16 cellular contexts compared by ENCODE assay signal in genomic region chr3:67302419-67302979, GRCh38.
DNase-seq lines count a peak whose midpoint lies in the region; ATAC-seq and TF ChIP-seq lines count a peak whose summit lies in the region.
"Had no signal": no experiment of that assay in that cellular context is flagged by ENCODE, and none has a peak within 500 bp of the region (broad histone marks: within the 10 kb centered on the region; RNA-seq: fewer than 3 reads in every experiment).

No MANE protein-coding gene starts in this region.

- H3K9me3 Mint-ChIP-seq in activated CD4-positive, alpha-beta T cell treated with anti-CD3 and anti-CD28 coated beads for 36 hours (ENCODE audit: low read depth): no peaks in the 10 kb centered on the region
- H3K9me3 Mint-ChIP-seq: H9 had no signal

- intact Hi-C loops in activated CD4-positive, alpha-beta T cell treated with anti-CD3 and anti-CD28 coated beads for 36 hours (cut with DNase I, micrococcal nuclease): no loop called here

- no peak for TF ChIP-seq CTCF in hepatocyte (IDR thresholded peaks at IDR 0.05; ENCODE audit: poor library complexity)
- TF ChIP-seq CTCF in neural cell (IDR thresholded peaks at IDR 0.05; ENCODE audit: poor library complexity, severe bottlenecking): no peak

- H4K20me1 ChIP-seq in hepatocyte (ENCODE audit: insufficient read depth, poor library complexity, severe bottlenecking) (no peaks in the 10 kb centered on the region), neural cell (ENCODE audit: insufficient read depth) (no peaks in the 10 kb centered on the region)
- H4K20me1 ChIP-seq: BLaER1 had no signal

- H3K27me3 ChIP-seq in hepatocyte (no peaks in the 10 kb centered on the region), neural cell (ENCODE audit: insufficient read depth, low read depth, low read length) (no peaks in the 10 kb centered on the region)
- H3K27me3 ChIP-seq: BLaER1 had no signal

- H3K9me2 ChIP-seq in hepatocyte (replicated peaks; ENCODE audit: insufficient read depth) (no peaks in the 10 kb centered on the region), neural cell (ENCODE audit: insufficient read depth, low read length) (no peaks in the 10 kb centered on the region)

- H3F3A ChIP-seq in neural cell (ENCODE audit: insufficient read depth, low read length, poor library complexity, severe bottlenecking): no peaks in the 10 kb centered on the region

- no peak overlapping the region for H3K9ac ChIP-seq in neural cell (ENCODE audit: low read length)
- H3K9ac ChIP-seq: BLaER1 had no signal

- no peaks in the 10 kb centered on the region for H3K4me1 ChIP-seq in hepatocyte (ENCODE audit: insufficient read depth)
- H3K4me1 ChIP-seq: A549, BLaER1 had no signal

- H2AFZ ChIP-seq in hepatocyte: no peak overlapping the region
- H2AFZ ChIP-seq in neural cell (ENCODE audit: low read depth, low read length): no peak overlapping the region

- no peak for ATAC-seq in HG03460 (IDR thresholded peaks at IDR 0.05; ENCODE audit: unreplicated experiment)
- no peak for ATAC-seq in activated CD4-positive, alpha-beta T cell treated with anti-CD3 and anti-CD28 coated beads for 36 hours
- ATAC-seq: A549, GM12878 had no signal

- TF ChIP-seq EP300 in neural cell (conservative IDR thresholded peaks at IDR 0.05; ENCODE audit: poor library complexity, severe bottlenecking): peak; percentile 47

- H3K4me2 ChIP-seq in hepatocyte (no peak overlapping the region), neural cell (ENCODE audit: low read length) (peak overlapping the region; percentile 17)
- H3K4me2 ChIP-seq: A549, BLaER1 had no signal

- H3K36me3 ChIP-seq in hepatocyte (replicated peaks; ENCODE audit: insufficient read depth, low read depth) (no peaks in the 10 kb centered on the region), neural cell (ENCODE audit: insufficient read depth, low read length) (no peaks in the 10 kb centered on the region)
- H3K36me3 ChIP-seq: BLaER1 had no signal

- no peaks in the 10 kb centered on the region for H3K27me3 Mint-ChIP-seq in activated CD4-positive, alpha-beta T cell treated with anti-CD3 and anti-CD28 coated beads for 36 hours

- POLR2A ChIA-PET in activated CD4-positive, alpha-beta T cell treated with anti-CD3 and anti-CD28 coated beads for 36 hours (lab: Charles Lee): no interaction called here

- DNase-seq in NCI-H748 (lab: John Stamatoyannopoulos, UW; ENCODE audit: unreplicated experiment) (peak; percentile 17), NCI-H748 treated with DMSO at 0.1 percent for 48 hours (lab: John Stamatoyannopoulos, UW) (no peak), hepatocyte (ENCODE audit: low spot score) (peak; percentile 23), NCI-H82 (lab: John Stamatoyannopoulos, UW) (no peak)
- no peak for DNase-seq in activated CD4-positive, alpha-beta T cell treated with anti-CD3 and anti-CD28 coated beads for 36 hours
- DNase-seq: Calu3; CD4-positive, alpha-beta memory T cell; DMS79 treated with DMSO at 0.1 percent for 48 hours; H9 had no signal

- no peaks in the 10 kb centered on the region for H3K36me3 Mint-ChIP-seq in activated CD4-positive, alpha-beta T cell treated with anti-CD3 and anti-CD28 coated beads for 36 hours (ENCODE audit: low read depth)
- H3K36me3 Mint-ChIP-seq: CD14-positive monocyte; CD4-positive, alpha-beta memory T cell had no signal

- no peak overlapping the region for H3K27ac Mint-ChIP-seq in activated CD4-positive, alpha-beta T cell treated with anti-CD3 and anti-CD28 coated beads for 36 hours
- H3K27ac Mint-ChIP-seq: CD14-positive monocyte; CD4-positive, alpha-beta memory T cell; H9 had no signal

- H3K4me1 Mint-ChIP-seq in activated CD4-positive, alpha-beta T cell treated with anti-CD3 and anti-CD28 coated beads for 36 hours: peaks cover 13% of the 10 kb centered on the region
- H3K4me1 Mint-ChIP-seq: CD14-positive monocyte; CD4-positive, alpha-beta memory T cell had no signal

- H3K4me3 Mint-ChIP-seq in activated CD4-positive, alpha-beta T cell treated with anti-CD3 and anti-CD28 coated beads for 36 hours: no peak overlapping the region
- H3K4me3 Mint-ChIP-seq: CD14-positive monocyte; CD4-positive, alpha-beta memory T cell; H9 had no signal

- no peak overlapping the region for H3K27ac ChIP-seq in hepatocyte
- H3K27ac ChIP-seq in neural cell (ENCODE audit: low read length): peak overlapping the region; percentile 19
- H3K27ac ChIP-seq: 22Rv1, A549, BLaER1 had no signal

- CTCF ChIA-PET in activated CD4-positive, alpha-beta T cell treated with anti-CD3 and anti-CD28 coated beads for 36 hours (lab: Charles Lee): no interaction called here

- H3K9me3 ChIP-seq in hepatocyte (ENCODE audit: low read depth): no peaks in the 10 kb centered on the region
- H3K9me3 ChIP-seq in neural cell (ENCODE audit: low read length): no peaks in the 10 kb centered on the region
- H3K9me3 ChIP-seq: A549, BLaER1 had no signal

- 51% methylated on average over 5 of the region's 5 CpGs for WGBS in hepatocyte (ENCODE audit: low lambda C conversion rate, missing lambda C conversion rate)

- H3K4me3 ChIP-seq in hepatocyte (no peak overlapping the region), neural cell (ENCODE audit: low read length) (no peak overlapping the region)
- H3K4me3 ChIP-seq: A549, BLaER1, GM12878 had no signal

- no peak for TF ChIP-seq RAD21 in neural cell (conservative IDR thresholded peaks at IDR 0.05)

- H3K79me2 ChIP-seq in hepatocyte (no peaks in the 10 kb centered on the region), neural cell (replicated peaks; ENCODE audit: insufficient read depth, low read length) (no peaks in the 10 kb centered on the region)

TF ChIP-seq in neural cell, 6 proteins besides CTCF, POLR2A, EP300 and RAD21:
- TF ChIP-seq POLR2AphosphoS5 (IDR thresholded peaks at IDR 0.05): no peak
- peak; percentile 26 for TF ChIP-seq REST (IDR thresholded peaks at IDR 0.05; ENCODE audit: borderline replicate concordance)
- TF ChIP-seq SMC3 (conservative IDR thresholded peaks at IDR 0.05; ENCODE audit: poor library complexity): peak; percentile 31
- TF ChIP-seq EZH2 (IDR thresholded peaks at IDR 0.05; ENCODE audit: borderline replicate concordance, insufficient read depth, low read length, poor library complexity, severe bottlenecking): no peak

Comparison
In these comparisons a context has a peak if more than half of its experiments do, and no peak if none do; other contexts are left out.
1. DNase-seq: peak in NCI-H748 (single experiment) and hepatocyte (single experiment); none in NCI-H748 treated with DMSO at 0.1 percent for 48 hours (single experiment), NCI-H82 (single experiment) and activated CD4-positive, alpha-beta T cell treated with anti-CD3 and anti-CD28 coated beads for 36 hours (single experiment).